Comparison of ENCODE assay signal across 25 cellular contexts in the genomic region with DNA sequence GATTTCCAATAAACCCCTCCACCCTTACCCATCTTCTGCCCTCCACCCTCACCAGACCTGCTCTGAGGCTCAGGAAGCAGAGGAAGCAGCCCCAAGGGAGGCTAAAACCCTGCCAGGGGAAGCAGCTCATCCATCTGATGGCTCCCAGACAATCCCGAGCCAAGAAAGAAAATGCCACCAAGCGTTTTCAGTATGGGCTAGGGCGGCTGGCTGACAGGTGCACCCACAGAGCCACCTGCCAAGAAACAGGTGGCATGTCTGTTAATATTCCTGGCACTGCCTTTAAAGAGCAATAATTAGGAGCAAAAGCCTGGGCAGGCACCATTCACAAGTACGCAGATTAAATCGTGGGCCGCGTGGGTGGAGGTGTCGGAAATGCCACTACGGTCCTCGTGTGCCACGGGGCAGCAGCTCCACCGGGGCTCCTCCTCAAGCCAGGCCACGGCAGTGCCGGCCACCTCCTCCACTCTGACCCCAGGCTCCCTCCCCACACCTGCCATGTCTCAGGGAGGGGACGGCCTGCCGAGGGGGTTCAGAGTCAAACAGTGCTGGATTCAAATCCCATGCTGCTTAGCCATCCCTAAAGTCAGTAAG. TPM values are rescaled to one million over a fixed set of nuclear protein-coding genes. Genes with fewer than 3 reads are reported as not detected.
DNase-seq lines count a peak whose midpoint lies in the region; ATAC-seq, FAIRE-seq and TF ChIP-seq lines count a peak whose summit lies in the region.
"Had no signal": no experiment of that assay in that cellular context is flagged by ENCODE, and none has a peak within 500 bp of the region (broad histone marks: within the 10 kb centered on the region; RNA-seq: fewer than 3 reads in every experiment).

No MANE protein-coding gene starts in this region.

- in situ Hi-C loops in KBM-7 (cut with MboI; ENCODE audit: low pct_unique_long_range_greater_than_20kb, low sequenced_read_pairs) = no loop called here

- CTCF ChIA-PET in A549 (lab: Yijun Ruan, JAX) = interaction anchor here (1.0 to 1.6 kb wide), 5 partner anchors 11 to 303 kb away, joined by 3 to 7 read pairs (median 4); no protein-coding TSS in a partner anchor

- no peak for TF ChIP-seq POLR2A in A549 (IDR thresholded peaks at IDR 0.05; ENCODE audit: low read length)

- ATAC-seq in A549 = no peak
- ATAC-seq in HG03108 (IDR thresholded peaks at IDR 0.05; ENCODE audit: unreplicated experiment) = no peak
- no peak for ATAC-seq in activated T-cell treated with anti-CD3 and anti-CD28 coated beads, Interleukin-2, amount 50 U/mL, for 4 hours
- ATAC-seq: activated CD8-positive, alpha-beta T cell treated with anti-CD3 and anti-CD28 coated beads for 36 hours had no signal

- H3K9me3 Mint-ChIP-seq in activated T-cell treated with anti-CD3 and anti-CD28 coated beads, Interleukin-2, amount 50 U/mL, for 4 hours = no peaks in the 10 kb centered on the region
- H3K9me3 Mint-ChIP-seq: activated CD8-positive, alpha-beta T cell treated with anti-CD3 and anti-CD28 coated beads for 36 hours; activated naive CD8-positive, alpha-beta T cell treated with anti-CD3 and anti-CD28 coated beads, Interleukin-2, amount 10 ng/mL, durations not matched to agents 7 days and 5 days; central memory CD8-positive, alpha-beta T cell had no signal

- WGBS in A549 (ENCODE audit: missing lambda C conversion rate) = 88% methylated on average over 14 of the region's 16 CpGs

- H3K9me3 ChIP-seq in A549 = no peaks in the 10 kb centered on the region
- H3K9me3 ChIP-seq: right atrium auricular region, testis had no signal

- TF ChIP-seq CTCF in A549 (IDR thresholded peaks at IDR 0.05) = no peak

- no peak for TF ChIP-seq RAD21 in A549 (conservative IDR thresholded peaks at IDR 0.05 in 1 of 2, IDR thresholded peaks at IDR 0.05 in 1 of 2)

- no peaks in the 10 kb centered on the region for H3K36me3 Mint-ChIP-seq in activated T-cell treated with anti-CD3 and anti-CD28 coated beads, Interleukin-2, amount 50 U/mL, for 4 hours (ENCODE audit: insufficient read depth)
- H3K36me3 Mint-ChIP-seq: activated naive CD8-positive, alpha-beta T cell treated with anti-CD3 and anti-CD28 coated beads, Interleukin-2, amount 10 ng/mL, durations not matched to agents 7 days and 5 days had no signal

- DNase-seq in A549 (ENCODE audit: low read depth in 1 of 2, low spot score in 1 of 2) (no peak), D341Med (ENCODE audit: low spot score) (peak; percentile 66), NCI-H2107 treated with DMSO at 0.1 percent for 48 hours (lab: John Stamatoyannopoulos, UW; ENCODE audit: unreplicated experiment) (peak; percentile 51), cerebellar cortex (ENCODE audit: low spot score) (peak; percentile 91), KBM-7 (no peak)
- no peak for DNase-seq in activated T-cell treated with anti-CD3 and anti-CD28 coated beads, Interleukin-2, amount 50 U/mL, for 4 hours
- DNase-seq: activated CD4-positive, alpha-beta T cell treated with anti-CD3 and anti-CD28 coated beads for 1 hour; activated CD8-positive, alpha-beta T cell treated with anti-CD3 and anti-CD28 coated beads for 36 hours; activated effector memory CD4-positive, alpha-beta T cell treated with anti-CD3 and anti-CD28 coated beads, Interleukin-2, amount 50 U/mL, for 16 hours; activated naive CD8-positive, alpha-beta T cell treated with anti-CD3 and anti-CD28 coated beads, Interleukin-2, amount 10 ng/mL, durations not matched to agents 7 days and 5 days; GDM1; glutamatergic neuron; NCI-H187; SIG-M5; stimulated activated naive CD4-positive, alpha-beta T cell treated with Interleukin-2 at 50 U/mL for 16 hours; testis had no signal

- POLR2A ChIA-PET in A549 (lab: Yijun Ruan, JAX) = no interaction called here

- peak overlapping the region; percentile 38 to 79; a peak in 5 of 6 replicates for H3K27ac ChIP-seq in A549
- H3K27ac ChIP-seq: C4-2B, parathyroid adenoma, right atrium auricular region, testis had no signal

- peaks cover 41% of the 10 kb centered on the region for H3K4me1 ChIP-seq in A549
- H3K4me1 ChIP-seq: parathyroid adenoma, right atrium auricular region, testis had no signal

- H3K27me3 Mint-ChIP-seq in activated T-cell treated with anti-CD3 and anti-CD28 coated beads, Interleukin-2, amount 50 U/mL, for 4 hours (ENCODE audit: low read depth) = peaks cover 8% of the 10 kb centered on the region
- H3K27me3 Mint-ChIP-seq: activated CD8-positive, alpha-beta T cell treated with anti-CD3 and anti-CD28 coated beads for 36 hours had no signal

- no peak overlapping the region for H3K4me3 Mint-ChIP-seq in activated T-cell treated with anti-CD3 and anti-CD28 coated beads, Interleukin-2, amount 50 U/mL, for 4 hours
- H3K4me3 Mint-ChIP-seq: activated CD8-positive, alpha-beta T cell treated with anti-CD3 and anti-CD28 coated beads for 36 hours; activated naive CD8-positive, alpha-beta T cell treated with anti-CD3 and anti-CD28 coated beads, Interleukin-2, amount 10 ng/mL, durations not matched to agents 7 days and 5 days; central memory CD8-positive, alpha-beta T cell had no signal

- H3K4me1 Mint-ChIP-seq in activated T-cell treated with anti-CD3 and anti-CD28 coated beads, Interleukin-2, amount 50 U/mL, for 4 hours (ENCODE audit: low read depth) = no peaks in the 10 kb centered on the region
- H3K4me1 Mint-ChIP-seq: central memory CD8-positive, alpha-beta T cell had no signal

- no peak for TF ChIP-seq EP300 in A549 (IDR thresholded peaks at IDR 0.05)

- no peak for FAIRE-seq in A549 (lab: Jason Lieb, UNC)
- FAIRE-seq: GM18507, keratinocyte, urothelium cell line had no signal

- H3K4me3 ChIP-seq in A549 = no peak overlapping the region
- H3K4me3 ChIP-seq: right atrium auricular region, testis had no signal

- H3K4me2 ChIP-seq in A549 = peak overlapping the region; percentile 59

TF ChIP-seq in A549, 52 proteins besides CTCF, POLR2A, EP300 and RAD21:
- no peak for TF ChIP-seq CBX8 (IDR thresholded peaks at IDR 0.05)
- no peak for TF ChIP-seq USF2 (IDR thresholded peaks at IDR 0.05)
- TF ChIP-seq, protein P1, sequence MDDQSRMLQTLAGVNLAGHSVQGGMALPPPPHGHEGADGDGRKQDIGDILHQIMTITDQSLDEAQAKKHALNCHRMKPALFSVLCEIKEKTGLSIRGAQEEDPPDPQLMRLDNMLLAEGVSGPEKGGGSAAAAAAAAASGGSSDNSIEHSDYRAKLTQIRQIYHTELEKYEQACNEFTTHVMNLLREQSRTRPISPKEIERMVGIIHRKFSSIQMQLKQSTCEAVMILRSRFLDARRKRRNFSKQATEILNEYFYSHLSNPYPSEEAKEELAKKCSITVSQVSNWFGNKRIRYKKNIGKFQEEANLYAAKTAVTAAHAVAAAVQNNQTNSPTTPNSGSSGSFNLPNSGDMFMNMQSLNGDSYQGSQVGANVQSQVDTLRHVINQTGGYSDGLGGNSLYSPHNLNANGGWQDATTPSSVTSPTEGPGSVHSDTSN (IDR thresholded peaks at IDR 0.05) = no peak
- TF ChIP-seq SMC3 (IDR thresholded peaks at IDR 0.05) = no peak
- TF ChIP-seq FOSB (CRISPR knock-in tag; IDR thresholded peaks at IDR 0.05) = no peak
- no peak for TF ChIP-seq RARB (CRISPR knock-in tag; IDR thresholded peaks at IDR 0.05)
- no peak for TF ChIP-seq MAX (IDR thresholded peaks at IDR 0.05)
- TF ChIP-seq TP53 (CRISPR knock-in tag; IDR thresholded peaks at IDR 0.05) = no peak
- no peak for TF ChIP-seq KDM1A (IDR thresholded peaks at IDR 0.05; ENCODE audit: low read depth)
- no peak for TF ChIP-seq HDAC2 (IDR thresholded peaks at IDR 0.05)
- TF ChIP-seq JUN (IDR thresholded peaks at IDR 0.05) = no peak
- TF ChIP-seq, protein P2, sequence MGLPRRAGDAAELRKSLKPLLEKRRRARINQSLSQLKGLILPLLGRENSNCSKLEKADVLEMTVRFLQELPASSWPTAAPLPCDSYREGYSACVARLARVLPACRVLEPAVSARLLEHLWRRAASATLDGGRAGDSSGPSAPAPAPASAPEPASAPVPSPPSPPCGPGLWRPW (IDR thresholded peaks at IDR 0.05) = no peak
- no peak for TF ChIP-seq ZFP36 (IDR thresholded peaks at IDR 0.05; ENCODE audit: borderline replicate concordance, partially characterized antibody)
- TF ChIP-seq BHLHE40 (IDR thresholded peaks at IDR 0.05; ENCODE audit: low read depth, low read length) = no peak
- no peak for TF ChIP-seq ZNF302 (CRISPR knock-in tag; IDR thresholded peaks at IDR 0.05)
- TF ChIP-seq RFX5 (IDR thresholded peaks at IDR 0.05) = no peak
- TF ChIP-seq PHF8 (IDR thresholded peaks at IDR 0.05; ENCODE audit: borderline replicate concordance, low read depth) = no peak
- TF ChIP-seq GATA3 (IDR thresholded peaks at IDR 0.05; ENCODE audit: borderline replicate concordance) = no peak

RNA-seq across cellular contexts. Expression of gene GRIP2, which starts 23.9 kb away (rescaled TPM):
- 0.56 and 0.70 TPM in 2 replicates for polyA plus RNA-seq in A549 (2011; rRNA removed)
- 0.45 and 0.74 TPM in 2 replicates for polyA plus RNA-seq in A549 (2012; cell fraction: cytosol; rRNA removed)
- 3.3 and 3.5 TPM in 2 replicates for polyA plus RNA-seq in A549 (2012; cell fraction: nucleus; rRNA removed)
- 1.2 to 1.6 TPM (median 1.5 TPM) in 3 replicates for polyA plus RNA-seq in A549 (2017; fragmentation: RNase III; extraction: RNeasy Plus Mini Kit Qiagen cat#74134 plus additional on column Dnase treatment)
- 0.50 and 0.58 TPM in 2 replicates for polyA minus RNA-seq in A549 (2011; rRNA and poly(A)+ RNA removed)
- total RNA-seq in activated T-cell treated with anti-CD3 and anti-CD28 coated beads, Interleukin-2, amount 50 U/mL, for 4 hours = not detected
- total RNA-seq: activated CD8-positive, alpha-beta T cell treated with anti-CD3 and anti-CD28 coated beads for 36 hours; activated naive CD8-positive, alpha-beta T cell treated with anti-CD3 and anti-CD28 coated beads, Interleukin-2, amount 10 ng/mL, durations not matched to agents 7 days and 5 days; MCF 10A had no signal

Comparison
In these comparisons a context has a peak if more than half of its experiments do, and no peak if none do; other contexts are left out.
1. DNase-seq: peak in D341Med (single experiment), NCI-H2107 treated with DMSO at 0.1 percent for 48 hours (single experiment) and cerebellar cortex (single experiment); none in A549 (0 of 2), activated T-cell treated with anti-CD3 and anti-CD28 coated beads, Interleukin-2, amount 50 U/mL, for 4 hours (single experiment) and KBM-7 (single experiment).